ENCODE assay signal across 19 cellular contexts in genomic region chr7:1012392-1013095, GRCh38. TPM values are rescaled to one million over a fixed set of nuclear protein-coding genes. Genes with fewer than 3 reads are reported as not detected.
"Had no signal": no experiment of that assay in that cellular context is flagged by ENCODE, and none has a peak within 500 bp of the region (broad histone marks: within the 10 kb centered on the region; RNA-seq: fewer than 3 reads in every experiment).

No MANE protein-coding gene starts in this region.

- H3K4me3 ChIP-seq: adrenal gland, body of pancreas, gastroesophageal sphincter, lower lobe of right lung, skin epidermis, thyroid gland had no signal

- H3K9me3 ChIP-seq: adrenal gland, body of pancreas, gastroesophageal sphincter, lower lobe of right lung, neutrophil, thyroid gland had no signal

- H3K27ac ChIP-seq: adrenal gland, body of pancreas, epithelial cell of prostate, gastroesophageal sphincter, lower lobe of right lung, neutrophil, skin epidermis, thyroid gland had no signal

- H3K27me3 ChIP-seq: adrenal gland, body of pancreas, gastroesophageal sphincter, neutrophil, thyroid gland had no signal

- H3K4me1 ChIP-seq: adrenal gland, body of pancreas, lower lobe of right lung, thyroid gland had no signal

- ATAC-seq: body of pancreas, gastroesophageal sphincter had no signal

- DNase-seq: activated CD4-positive, alpha-beta T cell treated with anti-CD3 and anti-CD28 coated beads for 48 hours; activated naive CD4-positive, alpha-beta T cell treated with anti-CD3 and anti-CD28 coated beads, Interleukin-2, amount 50 U/mL, for 16 hours; adrenal gland; body of pancreas; effector memory CD8-positive, alpha-beta T cell; hippocampal formation; lower lobe of right lung; midbrain; naive B cell; retina; T-cell; T1000; thyroid gland had no signal

- H3K36me3 ChIP-seq: neutrophil had no signal

RNA-seq across cellular contexts. Expression of gene CYP2W1, which starts 29.6 kb away (rescaled TPM):
- total RNA-seq: activated CD8-positive, alpha-beta memory T cell treated with anti-CD3 and anti-CD28 coated beads for 36 hours; body of pancreas; gastroesophageal sphincter; kidney epithelial cell; lower lobe of right lung; thyroid gland had no signal
